8 cellular contexts compared by ENCODE assay signal in the genomic region with DNA sequence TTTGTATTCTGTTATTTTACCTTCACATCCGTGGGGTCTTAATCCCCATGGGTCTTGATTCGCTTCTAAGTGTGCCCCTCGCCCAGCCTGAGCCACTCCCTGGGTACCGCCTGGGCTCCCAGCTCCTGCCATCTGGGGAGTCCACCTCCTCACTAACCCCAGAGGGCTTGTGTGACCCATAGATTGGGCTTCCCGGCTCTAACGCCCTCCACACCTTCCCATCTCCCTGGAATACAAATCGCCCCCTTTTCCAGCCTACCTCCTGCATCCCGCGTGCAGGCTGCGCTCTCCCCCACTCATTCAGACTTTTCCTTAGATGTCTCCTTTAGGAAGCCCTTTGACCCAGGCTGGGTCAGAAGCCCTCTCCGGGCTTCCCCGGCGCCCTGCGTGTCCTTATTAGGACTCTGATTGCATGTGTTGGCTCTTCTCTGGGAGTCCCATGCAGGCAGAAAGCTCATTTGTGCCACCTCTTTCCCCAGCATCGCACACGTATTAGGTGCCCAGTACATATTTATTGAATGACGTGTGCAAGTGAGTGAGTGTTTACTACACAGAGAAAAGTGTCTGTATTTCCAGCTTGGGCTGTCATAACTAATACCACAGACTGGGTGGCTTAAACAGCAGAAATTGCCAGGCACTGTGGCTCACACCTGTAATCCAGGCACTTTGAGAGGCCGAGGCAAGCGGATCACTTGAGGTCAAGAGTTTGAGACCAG. TPM values are rescaled to one million over a fixed set of nuclear protein-coding genes. Genes with fewer than 3 reads are reported as not detected.
A peak's percentile ranks its signal among the peaks of the same experiment; 100 is the strongest.
DNase-seq lines count a peak whose midpoint lies in the region; ATAC-seq and TF ChIP-seq lines count a peak whose summit lies in the region.

No MANE protein-coding gene starts in this region.

- H3K4me1 ChIP-seq in HUES64 (ENCODE audit: insufficient read depth, low read length) (peaks cover 10% of the 10 kb centered on the region), mononuclear cell (ENCODE audit: insufficient read depth, low read length) (peaks cover 21% of the 10 kb centered on the region)

- DNase-seq in AG10803 (ENCODE audit: low read depth) (peak; percentile 40), brain microvascular endothelial cell (peak; percentile 12), DMS153 treated with DMSO at 0.1 percent for 48 hours (lab: John Stamatoyannopoulos, UW; ENCODE audit: unreplicated experiment) (no peak), posterior cingulate gyrus (no peak)

- peaks cover 11% of the 10 kb centered on the region; the same call in 1 of the 2 replicates for H3K36me3 ChIP-seq in HUES64 (ENCODE audit: insufficient read depth, low read length)
- H3K36me3 ChIP-seq in brain microvascular endothelial cell (replicated peaks): no peaks in the 10 kb centered on the region

- 32% methylated on average over 19 of the region's 19 CpGs for WGBS in HUES64

- H3K27me3 ChIP-seq in HUES64 (ENCODE audit: insufficient read depth, low read length) (no peaks in the 10 kb centered on the region), brain microvascular endothelial cell (replicated peaks) (no peaks in the 10 kb centered on the region), mononuclear cell (ENCODE audit: insufficient read depth, low read length) (no peaks in the 10 kb centered on the region)

- H3K4me3 ChIP-seq in AG10803 (ENCODE audit: low read length) (peak overlapping the region; percentile 91), HUES64 (ENCODE audit: low read length) (peak overlapping the region; percentile 93), brain microvascular endothelial cell (ENCODE audit: low read depth, low read length) (peak overlapping the region; percentile 94), mononuclear cell (ENCODE audit: low read length) (peak overlapping the region; percentile 68)

- H3K27ac ChIP-seq in HUES64 (ENCODE audit: low read depth, low read length) (peak overlapping the region; percentile 96; the same call in 1 of the 2 replicates), brain microvascular endothelial cell (peak overlapping the region; percentile 93)

- in situ Hi-C loops in brain microvascular endothelial cell (cut with HindIII; ENCODE audit: low pct_ligation_motif_present, low sequenced_read_pairs): no loop called here

- intact Hi-C loops in posterior cingulate gyrus (cut with DNase I): loop anchor here (5.0 kb wide), 1 partner anchor 421 kb away; the partner anchor contains the start of gene PGLS

- H3K9ac ChIP-seq in HUES64 (ENCODE audit: low read depth, low read length): peak overlapping the region; percentile 93

- H3K9me3 ChIP-seq in HUES64 (ENCODE audit: insufficient read depth, low read depth, low read length) (no peaks in the 10 kb centered on the region), mononuclear cell (ENCODE audit: low read depth, low read length) (no peaks in the 10 kb centered on the region)

- TF ChIP-seq CTCF in AG10803 (conservative IDR thresholded peaks at IDR 0.05; ENCODE audit: low read length) (no peak), brain microvascular endothelial cell (IDR thresholded peaks at IDR 0.05; ENCODE audit: low read depth, low read length, missing control alignments) (no peak)

- ATAC-seq in HG03469 (IDR thresholded peaks at IDR 0.05; ENCODE audit: unreplicated experiment) (no peak), HG02759 (IDR thresholded peaks at IDR 0.05; ENCODE audit: unreplicated experiment) (no peak)

RNA-seq across cellular contexts. Expression of gene CCDC124, which starts 0.8 kb away (rescaled TPM):
- 83.3 TPM for polyA plus RNA-seq in HUES64 (2013, experiment 1 of 2)
- 91.5 TPM for polyA plus RNA-seq in HUES64 (2013, experiment 2 of 2)
- 13.2 TPM for total RNA-seq in mononuclear cell

RNA-seq across cellular contexts. Expression of gene KCNN1, which starts 33.3 kb away (rescaled TPM):
- 4.9 TPM for polyA plus RNA-seq in HUES64 (2013, experiment 1 of 2)
- 7.4 TPM for polyA plus RNA-seq in HUES64 (2013, experiment 2 of 2)
- total RNA-seq in mononuclear cell: under 0.01 TPM

Comparison
In these comparisons a context has a peak if more than half of its experiments do, and no peak if none do; other contexts are left out.
1. DNase-seq: peak in AG10803 (single experiment) and brain microvascular endothelial cell (single experiment); none in DMS153 treated with DMSO at 0.1 percent for 48 hours (single experiment) and posterior cingulate gyrus (0 of 10).
2. Peak in every context shown above with its lines, with median percentiles within 50 percentile points of each other: H3K4me3 ChIP-seq.